Comparison of ENCODE assay signal across 9 cellular contexts in genomic region chr1:67479146-67479891, GRCh38. TPM values are rescaled to one million over a fixed set of nuclear protein-coding genes. Genes with fewer than 3 reads are reported as not detected.
DNase-seq lines count a peak whose midpoint lies in the region; ATAC-seq and TF ChIP-seq lines count a peak whose summit lies in the region.
"Had no signal": no experiment of that assay in that cellular context is flagged by ENCODE, and none has a peak within 500 bp of the region (broad histone marks: within the 10 kb centered on the region; RNA-seq: fewer than 3 reads in every experiment).

No MANE protein-coding gene starts in this region.

- intact Hi-C loops in psoas muscle (cut with DNase I) (no loop called here), vagina (cut with DNase I) (no loop called here)

- peak; percentile 72 to 88 (median 78) for ATAC-seq in psoas muscle

- H3K4me2 ChIP-seq in MM.1S (ENCODE audit: low read depth, low read length), result peak overlapping the region; percentile 6; the same call in 1 of the 2 replicates

- H3F3A ChIP-seq in MM.1S (ENCODE audit: insufficient read depth, low read length), result no peaks in the 10 kb centered on the region

- no peaks in the 10 kb centered on the region for H4K20me1 ChIP-seq in MM.1S (ENCODE audit: insufficient read depth, low read length)

- H3K4me1 ChIP-seq in MM.1S (ENCODE audit: low read length), result 0 out of 2 replicates have a peak, but pooled peaks cover 3% of the 10 kb centered on the region
- H3K4me1 ChIP-seq in psoas muscle, result peaks cover 6% of the 10 kb centered on the region
- H3K4me1 ChIP-seq in vagina, result peaks cover 11% of the 10 kb centered on the region

- H3K27me3 ChIP-seq in MM.1S (replicated peaks; ENCODE audit: insufficient read depth, low read length), result no peaks in the 10 kb centered on the region
- H3K27me3 ChIP-seq in psoas muscle (ENCODE audit: insufficient read depth in 3 of 3, low read length in 2 of 3), result no peaks in the 10 kb centered on the region
- H3K27me3 ChIP-seq in vagina, result no peaks in the 10 kb centered on the region

- no peak overlapping the region for H3K27ac ChIP-seq in MM.1S (ENCODE audit: low read length)
- no peak overlapping the region for H3K27ac ChIP-seq in psoas muscle
- no peak overlapping the region for H3K27ac ChIP-seq in vagina
- H3K27ac ChIP-seq: skin epidermis had no signal

- peak overlapping the region; percentile 70 for H2AFZ ChIP-seq in MM.1S (ENCODE audit: low read length)

- H3K9me3 ChIP-seq in MM.1S (replicated peaks; ENCODE audit: insufficient read depth, low read length) (no peaks in the 10 kb centered on the region), psoas muscle (no peaks in the 10 kb centered on the region), vagina (no peaks in the 10 kb centered on the region)

- DNase-seq in ELR (ENCODE audit: low read depth) (peak; percentile 15), MM.1S (no peak), erythroblast (lab: John Stamatoyannopoulos, UW) (peak; percentile 46 to 67), psoas muscle (peak in 1 of 2 donors; percentile 25), NCI-H2107 (lab: John Stamatoyannopoulos, UW) (no peak), vagina (ENCODE audit: extremely low spot score in 2 of 2) (no peak), NCI-H510A treated with DMSO at 0.1 percent for 48 hours (lab: John Stamatoyannopoulos, UW) (no peak)
- no peak for DNase-seq in effector CD4-positive, alpha-beta T cell

- WGBS in psoas muscle, 3 donors, result 31 to 39% (median 38%) methylated on average over 10 of the region's 10 CpGs

- H3K36me3 ChIP-seq in MM.1S (replicated peaks; ENCODE audit: insufficient read depth, low read length) (no peaks in the 10 kb centered on the region), psoas muscle (ENCODE audit: insufficient read depth in 1 of 2, low read depth in 1 of 2) (no peaks in the 10 kb centered on the region), vagina (no peaks in the 10 kb centered on the region)

- H3K79me2 ChIP-seq in MM.1S (ENCODE audit: low read length), result no peaks in the 10 kb centered on the region

- no peak overlapping the region for H3K4me3 ChIP-seq in MM.1S (ENCODE audit: low read length)
- H3K4me3 ChIP-seq in psoas muscle, result no peak overlapping the region
- H3K4me3 ChIP-seq in vagina, result no peak overlapping the region
- H3K4me3 ChIP-seq: skin epidermis had no signal

- H3K9ac ChIP-seq in MM.1S (ENCODE audit: low read length), result no peak overlapping the region

- no peak for TF ChIP-seq CTCF in MM.1S (IDR thresholded peaks at IDR 0.05; ENCODE audit: low read length)
- no peak for TF ChIP-seq CTCF in psoas muscle (IDR thresholded peaks at IDR 0.05)
- no peak for TF ChIP-seq CTCF in vagina (IDR thresholded peaks at IDR 0.05)

- TF ChIP-seq POLR2A in erythroblast (IDR thresholded peaks at IDR 0.05; ENCODE audit: low read length) (no peak), vagina (IDR thresholded peaks at IDR 0.05) (no peak)

- no peaks in the 10 kb centered on the region for H3K9me2 ChIP-seq in MM.1S (replicated peaks; ENCODE audit: insufficient read depth, low read length)

RNA-seq across cellular contexts. Expression of gene SERBP1, which starts 49.1 kb away (rescaled TPM):
- total RNA-seq in psoas muscle, result 100 to 1,000 TPM; 197 to 289 (median 216) TPM
- 100 to 1,000 TPM; 189 to 299 (median 277) TPM for polyA plus RNA-seq in psoas muscle
- 167 TPM for total RNA-seq in vagina

Comparison
In these comparisons a context has a peak if more than half of its experiments do, and no peak if none do; other contexts are left out.
1. DNase-seq: peak in ELR (single experiment) and erythroblast (2 of 2); none in MM.1S (single experiment), effector CD4-positive, alpha-beta T cell (single experiment), NCI-H2107 (single experiment), vagina (0 of 2) and NCI-H510A treated with DMSO at 0.1 percent for 48 hours (single experiment).